In the genomic region with DNA sequence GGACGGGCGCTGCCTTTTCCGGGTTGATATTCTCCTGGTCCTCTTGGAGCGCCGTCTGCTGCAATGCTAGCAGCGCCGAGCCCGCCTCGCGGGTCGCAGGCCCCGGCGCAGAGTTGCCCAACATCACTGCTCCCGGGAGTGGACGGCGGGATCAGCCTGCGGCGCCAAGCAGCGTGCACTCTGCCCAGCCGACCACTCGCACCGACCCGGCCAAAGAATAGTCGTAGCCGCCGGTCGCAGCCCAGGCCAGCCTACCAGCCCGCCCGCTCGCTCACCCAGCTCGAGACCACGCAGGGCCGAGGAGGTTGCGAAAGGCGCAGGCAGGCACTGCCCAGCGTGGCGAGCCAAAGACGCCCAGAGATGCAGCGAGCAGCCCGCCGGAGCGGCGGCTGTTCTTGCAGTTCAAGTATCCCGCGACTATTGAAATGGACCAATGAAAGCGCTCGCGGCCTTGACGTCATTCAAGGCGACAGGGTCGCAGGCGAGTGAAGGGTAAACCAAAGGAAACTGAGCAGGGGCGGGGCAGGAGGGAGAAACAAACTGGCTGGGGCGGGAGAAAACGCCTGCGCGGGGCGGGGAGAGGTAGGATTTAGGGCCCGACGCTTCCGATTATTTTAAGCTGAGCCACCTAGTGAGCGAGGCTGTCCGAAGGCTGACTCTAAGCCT, we compare ENCODE assay signal across 8 cellular contexts. TPM values are rescaled to one million over a fixed set of nuclear protein-coding genes. Genes with fewer than 3 reads are reported as not detected.
DNase-seq lines count a peak whose midpoint lies in the region; ATAC-seq and TF ChIP-seq lines count a peak whose summit lies in the region.

A gene (minus strand): TSS at position 379 of the 666 bp plus-strand sequence. CDS start 255 bp downstream, at position 124.

- H3K27me3 Mint-ChIP-seq in IgD-negative memory B cell: no peaks in the 10 kb centered on the region

- ATAC-seq in GM21529 (IDR thresholded peaks at IDR 0.05; ENCODE audit: unreplicated experiment): peak; percentile 93
- ATAC-seq in mucosa of descending colon: peak; percentile 99

- intact Hi-C loops in mucosa of descending colon (cut with DNase I, micrococcal nuclease): no loop called here

- H3K27ac Mint-ChIP-seq in IgD-negative memory B cell: peak within 1 kb of the TSS; percentile 74 to 96 (median 91)

- no peaks in the 10 kb centered on the region for H3K4me1 ChIP-seq in mucosa of descending colon (ENCODE audit: low read depth)

- no peaks in the 10 kb centered on the region for H3K9me3 ChIP-seq in mucosa of descending colon

- H3K36me3 ChIP-seq in mucosa of descending colon (ENCODE audit: low read depth): no peaks in the 10 kb centered on the region

- H3K4me3 Mint-ChIP-seq in IgD-negative memory B cell: peak within 1 kb of the TSS; percentile 85 to 93 (median 92)

- H3K4me1 Mint-ChIP-seq in IgD-negative memory B cell: peaks cover 2 to 17% (median 10%) of the 10 kb centered on the region in 3 donors

- no peak for TF ChIP-seq CTCF in mucosa of descending colon (IDR thresholded peaks at IDR 0.05)

- H3K9me3 Mint-ChIP-seq in IgD-negative memory B cell: no peaks in the 10 kb centered on the region

- H3K36me3 Mint-ChIP-seq in IgD-negative memory B cell: no peaks in the 10 kb centered on the region

- DNase-seq in DMS 273 treated with DMSO at 0.1 percent for 48 hours (lab: John Stamatoyannopoulos, UW) (peak; percentile 77), OCI-M2 (lab: John Stamatoyannopoulos, UW; ENCODE audit: unreplicated experiment) (peak; percentile 62), activated T-cell treated with anti-CD3 and anti-CD28 coated beads for 4 hours (peak; percentile 94), epithelial cell of prostate (ENCODE audit: low read depth, low spot score) (peak; percentile 85), mucosa of descending colon (peak; percentile 97 to 98 (median 97))
- DNase-seq in stimulated activated CD8-positive, alpha-beta memory T cell treated with anti-CD3 and anti-CD28 coated beads, Interleukin-4, amount 100 ng/mL, for 24 hours (ENCODE audit: low read depth): peak; percentile 95

- H3K4me3 ChIP-seq in mucosa of descending colon: peak within 1 kb of the TSS; percentile 45

- H3K27ac ChIP-seq in epithelial cell of prostate: peak within 1 kb of the TSS; percentile 59

RNA-seq across cellular contexts. Expression of the gene that starts here (rescaled TPM):
- 0.24 TPM for polyA plus RNA-seq in IgD-negative memory B cell
- total RNA-seq in mucosa of descending colon: 10 to 100 TPM in 1 of 3 donors, 1 to 10 TPM in 2; 2.8 to 18.9 (median 4.0) TPM

Comparison
In these comparisons a context has a peak if more than half of its experiments do, and no peak if none do; other contexts are left out.
1. Peak in every context shown above with its lines: DNase-seq, ATAC-seq, H3K4me3 ChIP-seq and H3K27ac ChIP-seq.